In genomic region chr9:127848756-127849504, GRCh38 we compare ENCODE assay signal across 23 cellular contexts. TPM values are rescaled to one million over a fixed set of nuclear protein-coding genes. Genes with fewer than 3 reads are reported as not detected.
DNase-seq lines count a peak whose midpoint lies in the region; ATAC-seq and TF ChIP-seq lines count a peak whose summit lies in the region.
"Had no signal": no experiment of that assay in that cellular context is flagged by ENCODE, and none has a peak within 500 bp of the region (broad histone marks: within the 10 kb centered on the region; RNA-seq: fewer than 3 reads in every experiment).

No MANE protein-coding gene starts in this region.

- no peak overlapping the region for H3K4ac ChIP-seq in neuronal stem cell (ENCODE audit: low read length)

- H3K4me3 ChIP-seq in right cardiac atrium (ENCODE audit: low read length) = peak overlapping the region; percentile 70
- H3K4me3 ChIP-seq in neuronal stem cell (ENCODE audit: low read length in 2 of 2) = no peak overlapping the region
- peak overlapping the region; percentile 3 for H3K4me3 ChIP-seq in upper lobe of right lung

- TF ChIP-seq CTCF in upper lobe of right lung (IDR thresholded peaks at IDR 0.05) = no peak

- H3K27ac ChIP-seq in right cardiac atrium (ENCODE audit: low read length) (peak overlapping the region; percentile 89), caudate nucleus (ENCODE audit: low read depth, low read length) (peak overlapping the region; percentile 8), neuronal stem cell (replicated peaks; ENCODE audit: low read length) (no peak overlapping the region), upper lobe of right lung (no peak overlapping the region)
- H3K27ac ChIP-seq: RWPE1, VCaP had no signal

- no peak overlapping the region for H3K23ac ChIP-seq in neuronal stem cell (ENCODE audit: low read depth, low read length, poor library complexity)

- intact Hi-C loops in right cardiac atrium (cut with DNase I) = no loop called here
- intact Hi-C loops in left ventricle myocardium superior (cut with micrococcal nuclease) = no loop called here
- intact Hi-C loops in upper lobe of right lung (cut with DNase I) = no loop called here

- H4K8ac ChIP-seq in neuronal stem cell (ENCODE audit: low read depth, low read length) = no peak overlapping the region

- H3K4me2 ChIP-seq in neuronal stem cell (ENCODE audit: insufficient read depth, low read length, poor library complexity, severe bottlenecking) = no peak overlapping the region

- no peak overlapping the region for H2BK5ac ChIP-seq in neuronal stem cell (ENCODE audit: low read length)

- H3K27me3 ChIP-seq in right cardiac atrium (ENCODE audit: control insufficient read depth, insufficient read depth) (no peaks in the 10 kb centered on the region), neuronal stem cell (ENCODE audit: control insufficient read depth in 3 of 3, insufficient read depth in 3 of 3, low read depth in 1 of 3, low read length in 3 of 3) (no peaks in the 10 kb centered on the region), upper lobe of right lung (no peaks in the 10 kb centered on the region)
- H3K27me3 ChIP-seq: left lung had no signal

- no peak overlapping the region for H2BK15ac ChIP-seq in neuronal stem cell (ENCODE audit: low read length)

- H3K79me1 ChIP-seq in neuronal stem cell (ENCODE audit: low read depth, low read length) = no peaks in the 10 kb centered on the region

- 72% methylated on average over 10 of the region's 10 CpGs for WGBS in right cardiac atrium
- WGBS in neuronal stem cell (ENCODE audit: extremely low coverage in 2 of 2, insufficient read length in 2 of 2, insufficient replicate concordance in 1 of 2), 2 donors = no CpG with 5 or more reads among the region's 10 CpGs

- H3K9ac ChIP-seq in neuronal stem cell (ENCODE audit: low read depth, low read length, poor library complexity) = no peak overlapping the region

- ATAC-seq in right cardiac atrium (no peak), left ventricle myocardium superior (no peak), upper lobe of right lung (no peak), GM18870 (IDR thresholded peaks at IDR 0.05; ENCODE audit: unreplicated experiment) (no peak)
- ATAC-seq: left lung; natural killer cell treated with Interleukin-12 subunit alpha and Interleukin-12 subunit beta and Interleukin-15 and Interleukin-18, amount 100 ng/mL, for 72 hours; SK-N-SH treated with all-trans-retinoic acid at 6 μM for 48 hours had no signal

- H3K18ac ChIP-seq in neuronal stem cell (ENCODE audit: low read length) = no peak overlapping the region

- no peak overlapping the region for H2AK5ac ChIP-seq in neuronal stem cell (ENCODE audit: low read depth, low read length)

- H3K9me3 ChIP-seq in right cardiac atrium (ENCODE audit: control insufficient read depth, low read length) (no peaks in the 10 kb centered on the region), neuronal stem cell (replicated peaks in 1 of 2; ENCODE audit: control insufficient read depth in 2 of 2, insufficient read depth in 1 of 2, low read depth in 1 of 2, low read length in 2 of 2) (peaks cover 0 to 10% of the 10 kb centered on the region in 2 donors), upper lobe of right lung (no peaks in the 10 kb centered on the region)

- H3K4me1 ChIP-seq in right cardiac atrium (ENCODE audit: control insufficient read depth, insufficient read depth, low read length) (peaks cover 10% of the 10 kb centered on the region), neuronal stem cell (ENCODE audit: control insufficient read depth in 2 of 2, insufficient read depth in 1 of 2, low read depth in 1 of 2, low read length in 2 of 2) (peaks cover 6 to 8% of the 10 kb centered on the region in 2 donors), upper lobe of right lung (peaks cover 46% of the 10 kb centered on the region)

- H3K36me3 ChIP-seq in neuronal stem cell (replicated peaks in 1 of 2; ENCODE audit: control insufficient read depth in 2 of 2, insufficient read depth in 2 of 2, low read length in 2 of 2) = no peaks in the 10 kb centered on the region
- peaks cover 8% of the 10 kb centered on the region for H3K36me3 ChIP-seq in upper lobe of right lung

- H2AFZ ChIP-seq in neuronal stem cell (ENCODE audit: low read length) = no peak overlapping the region

- H3K14ac ChIP-seq in neuronal stem cell (ENCODE audit: low read length) = no peak overlapping the region

- H2BK120ac ChIP-seq in neuronal stem cell (ENCODE audit: low read depth, low read length) = no peak overlapping the region

- no peak overlapping the region for H4K91ac ChIP-seq in neuronal stem cell (ENCODE audit: low read depth, low read length, poor library complexity)

- H2BK12ac ChIP-seq in neuronal stem cell (ENCODE audit: low read length) = peak overlapping the region; percentile 31

- DNase-seq in right cardiac atrium (no peak), left ventricle myocardium superior (no peak), caudate nucleus (lab: John Stamatoyannopoulos, UW) (no peak), neuronal stem cell (ENCODE audit: low spot score) (no peak), upper lobe of right lung (no peak), dermis blood vessel endothelial cell (no peak), NCI-H1694 treated with DMSO at 0.1 percent for 48 hours (lab: John Stamatoyannopoulos, UW) (no peak)
- DNase-seq: ACHN; activated CD4-positive, alpha-beta T cell treated with anti-CD3 and anti-CD28 coated beads, Interleukin-2, amount 50 U/mL, for 4 hours; activated effector memory CD4-positive, alpha-beta T cell treated with Interleukin-2 at 50 U/mL for 16 hours; EL; hippocampal formation; immature natural killer cell; left lung; NCI-H1105; NCI-H446; NCI-H82; posterior cingulate gyrus had no signal

RNA-seq across cellular contexts. Expression of gene ENG, which starts 5.5 kb away (rescaled TPM):
- total RNA-seq in right cardiac atrium = 100 to 1,000 TPM; 275 to 462 (median 364) TPM
- 362 TPM for polyA plus RNA-seq in right cardiac atrium
- total RNA-seq in left ventricle myocardium superior = 134 TPM
- 0.11 TPM for polyA plus RNA-seq in neuronal stem cell (2013, experiment 1 of 2)
- 0.10 TPM for polyA plus RNA-seq in neuronal stem cell (2013, experiment 2 of 2)
- total RNA-seq in upper lobe of right lung = 322 TPM
- total RNA-seq in dermis blood vessel endothelial cell = 84.2 and 165 TPM in 2 replicates

RNA-seq across cellular contexts. Expression of gene AK1, which starts 28.5 kb away (rescaled TPM):
- total RNA-seq in right cardiac atrium = 100 to 1,000 TPM; 630 to 722 (median 659) TPM
- polyA plus RNA-seq in right cardiac atrium = 811 TPM
- 853 TPM for total RNA-seq in left ventricle myocardium superior
- 36.1 TPM for polyA plus RNA-seq in neuronal stem cell (2013, experiment 1 of 2)
- 36.6 TPM for polyA plus RNA-seq in neuronal stem cell (2013, experiment 2 of 2)
- total RNA-seq in upper lobe of right lung = 158 TPM
- total RNA-seq in dermis blood vessel endothelial cell = 22.0 and 42.2 TPM in 2 replicates

RNA-seq across cellular contexts. Expression of gene FPGS, which starts 46.2 kb away (rescaled TPM):
- total RNA-seq in right cardiac atrium = 10 to 100 TPM; 34.1 to 53.1 (median 45.6) TPM
- 30.1 TPM for polyA plus RNA-seq in right cardiac atrium
- 31.9 TPM for total RNA-seq in left ventricle myocardium superior
- polyA plus RNA-seq in neuronal stem cell (2013, experiment 1 of 2) = 30.2 TPM
- polyA plus RNA-seq in neuronal stem cell (2013, experiment 2 of 2) = 32.1 TPM
- 68.9 TPM for total RNA-seq in upper lobe of right lung
- 64.2 and 93.8 TPM in 2 replicates for total RNA-seq in dermis blood vessel endothelial cell

RNA-seq across cellular contexts. Expression of gene ST6GALNAC6, which starts 50.5 kb away (rescaled TPM):
- total RNA-seq in right cardiac atrium = 10 to 100 TPM; 60.1 to 73.7 (median 65.2) TPM
- 55.9 TPM for polyA plus RNA-seq in right cardiac atrium
- 50.5 TPM for total RNA-seq in left ventricle myocardium superior
- 31.0 TPM for polyA plus RNA-seq in neuronal stem cell (2013, experiment 1 of 2)
- polyA plus RNA-seq in neuronal stem cell (2013, experiment 2 of 2) = 30.5 TPM
- 94.7 TPM for total RNA-seq in upper lobe of right lung
- 33.2 and 44.8 TPM in 2 replicates for total RNA-seq in dermis blood vessel endothelial cell

Comparison
In these comparisons a context has a peak if more than half of its experiments do, and no peak if none do; other contexts are left out.
1. H3K27ac ChIP-seq: peak in right cardiac atrium (single experiment) and caudate nucleus (single experiment); none in neuronal stem cell (single experiment) and upper lobe of right lung (single experiment).
2. H3K4me3 ChIP-seq: peak in right cardiac atrium (single experiment) and upper lobe of right lung (single experiment); none in neuronal stem cell (0 of 2).